ENCODE assay signal across 13 cellular contexts in genomic region chr21:33977721-33978369, GRCh38.
DNase-seq lines count a peak whose midpoint lies in the region; ATAC-seq, FAIRE-seq and TF ChIP-seq lines count a peak whose summit lies in the region.
"Had no signal": no experiment of that assay in that cellular context is flagged by ENCODE, and none has a peak within 500 bp of the region (broad histone marks: within the 10 kb centered on the region; RNA-seq: fewer than 3 reads in every experiment).

No MANE protein-coding gene starts in this region.

- H3K27me3 ChIP-seq in cardiac muscle cell: no peaks in the 10 kb centered on the region
- no peaks in the 10 kb centered on the region for H3K27me3 ChIP-seq in heart right ventricle
- H3K27me3 ChIP-seq: left lung had no signal

- H3K4me3 ChIP-seq in cardiac muscle cell: no peak overlapping the region
- no peak overlapping the region for H3K4me3 ChIP-seq in heart right ventricle
- H3K4me3 ChIP-seq: left lung had no signal

- H3K4me3 Mint-ChIP-seq in activated CD4-positive, alpha-beta memory T cell treated with anti-CD3 and anti-CD28 coated beads for 36 hours: no peak overlapping the region

- POLR2A ChIA-PET in activated CD4-positive, alpha-beta memory T cell treated with anti-CD3 and anti-CD28 coated beads for 36 hours (lab: Charles Lee): interaction anchor here (1.0 to 10.5 kb wide), 9 partner anchors 29 to 97 kb away, joined by 3 to 148 read pairs (median 11); partner anchors contain the start of genes MRPS6 and SLC5A3

- H3K36me3 Mint-ChIP-seq in activated CD4-positive, alpha-beta memory T cell treated with anti-CD3 and anti-CD28 coated beads for 36 hours: peaks cover 2% of the 10 kb centered on the region

- CTCF ChIA-PET in activated CD4-positive, alpha-beta memory T cell treated with anti-CD3 and anti-CD28 coated beads for 36 hours (lab: Charles Lee): interaction anchor here (1.1 to 4.7 kb wide), 6 partner anchors 29 to 370 kb away, joined by 3 to 34 read pairs (median 12); no protein-coding TSS in a partner anchor

- H3K27me3 Mint-ChIP-seq in activated CD4-positive, alpha-beta memory T cell treated with anti-CD3 and anti-CD28 coated beads for 36 hours: no peaks in the 10 kb centered on the region

- FAIRE-seq in urothelium cell line (lab: Jason Lieb, UNC): peak; percentile 48
- FAIRE-seq: endometrium had no signal

- H3K27ac Mint-ChIP-seq in activated CD4-positive, alpha-beta memory T cell treated with anti-CD3 and anti-CD28 coated beads for 36 hours: peak overlapping the region; percentile 100

- H3K9me3 ChIP-seq in cardiac muscle cell (ENCODE audit: low read depth) (no peaks in the 10 kb centered on the region), heart right ventricle (peaks cover 0 to 5% (median 0%) of the 10 kb centered on the region in 11 donors)
- H3K9me3 ChIP-seq: BE2C, left lung had no signal

- ATAC-seq in heart right ventricle (no peak), GM21360 (IDR thresholded peaks at IDR 0.05; ENCODE audit: unreplicated experiment) (no peak), HG02973 (IDR thresholded peaks at IDR 0.05; ENCODE audit: unreplicated experiment) (no peak)

- intact Hi-C loops in heart right ventricle (cut with DNase I): loop anchor here in 3 of 10 donors (5.0 to 10.0 kb wide), 3 partner anchors 44 to 1064 kb away; partner anchors contain the start of genes MRPS6 (in 1 of the 3) and SLC5A3 (in 1 of the 3)
- intact Hi-C loops in activated CD4-positive, alpha-beta memory T cell treated with anti-CD3 and anti-CD28 coated beads for 36 hours (cut with micrococcal nuclease): loop anchor here (2.0 kb wide), 2 partner anchors 45 to 53 kb away; no protein-coding TSS in a partner anchor

- H3K9me3 Mint-ChIP-seq in activated CD4-positive, alpha-beta memory T cell treated with anti-CD3 and anti-CD28 coated beads for 36 hours: no peaks in the 10 kb centered on the region

- H3K27ac ChIP-seq in cardiac muscle cell (peak overlapping the region; percentile 96), heart right ventricle (peak overlapping the region in 2 of 10 donors; percentile 73 to 91), epithelial cell of prostate (peak overlapping the region; percentile 100)

- no peaks in the 10 kb centered on the region for H3K36me3 ChIP-seq in cardiac muscle cell
- H3K36me3 ChIP-seq in heart right ventricle: no peaks in the 10 kb centered on the region
- H3K36me3 ChIP-seq: BE2C, left lung had no signal

- no peak for TF ChIP-seq CTCF in cardiac muscle cell (IDR thresholded peaks at IDR 0.05; ENCODE audit: low read depth, low read length)
- TF ChIP-seq CTCF in heart right ventricle (IDR thresholded peaks at IDR 0.05): no peak

- peaks cover 62% of the 10 kb centered on the region for H3K4me1 Mint-ChIP-seq in activated CD4-positive, alpha-beta memory T cell treated with anti-CD3 and anti-CD28 coated beads for 36 hours (ENCODE audit: low read depth)

- no peak for DNase-seq in cardiac muscle cell (ENCODE audit: low read depth in 1 of 2, low spot score in 1 of 2)
- DNase-seq in heart right ventricle: no peak
- DNase-seq in activated CD4-positive, alpha-beta memory T cell treated with anti-CD3 and anti-CD28 coated beads for 36 hours: no peak
- no peak for DNase-seq in epithelial cell of prostate (ENCODE audit: low read depth, low spot score)
- no peak for DNase-seq in urothelium cell line (ENCODE audit: low spot score)
- DNase-seq in NCI-H1436 treated with DMSO at 0.1 percent for 48 hours (lab: John Stamatoyannopoulos, UW): no peak
- DNase-seq: BE2C, head of caudate nucleus, left lung, nucleus accumbens had no signal

- WGBS in heart right ventricle, 2 donors: 75 to 82% methylated on average over 12 of the region's 12 CpGs

- peaks cover 38% of the 10 kb centered on the region for H3K4me1 ChIP-seq in cardiac muscle cell (ENCODE audit: low read depth)
- peaks cover 0 to 40% (median 10%) of the 10 kb centered on the region in 9 donors for H3K4me1 ChIP-seq in heart right ventricle
- H3K4me1 ChIP-seq: BE2C had no signal
